8 cellular contexts compared by ENCODE assay signal in the genomic region with DNA sequence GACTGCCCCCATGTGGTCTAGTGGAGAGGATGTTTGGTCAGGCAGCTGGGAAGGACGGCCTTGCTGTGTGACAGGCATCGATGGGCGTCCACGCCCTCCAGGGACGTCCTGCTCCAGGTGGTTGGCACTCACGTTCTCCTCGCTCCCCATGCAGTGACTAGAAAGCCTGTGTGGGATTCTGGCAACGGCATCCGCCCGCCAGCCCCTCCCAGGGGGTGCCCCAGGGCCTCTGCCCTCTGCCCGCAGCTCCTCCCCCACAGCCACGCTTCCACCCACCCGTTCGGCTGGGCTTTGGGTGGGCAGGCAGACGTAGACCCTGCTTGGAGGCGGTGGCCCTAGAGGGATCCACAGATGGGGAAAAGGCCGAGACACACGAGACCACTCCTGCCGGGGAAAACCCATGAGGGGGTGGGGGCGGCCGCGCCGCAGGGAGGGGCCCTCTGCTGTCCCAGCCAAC. TPM values are rescaled to one million over a fixed set of nuclear protein-coding genes. Genes with fewer than 3 reads are reported as not detected.
DNase-seq lines count a peak whose midpoint lies in the region; ATAC-seq and TF ChIP-seq lines count a peak whose summit lies in the region.

No MANE protein-coding gene starts in this region.

- H3K9me3 Mint-ChIP-seq in activated T-cell treated with anti-CD3 and anti-CD28 coated beads, Interleukin-2, amount 50 U/mL, for 24 hours = no peaks in the 10 kb centered on the region
- H3K9me3 Mint-ChIP-seq in glutamatergic neuron (ENCODE audit: unreplicated experiment) = peaks cover 6% of the 10 kb centered on the region

- peaks cover 19% of the 10 kb centered on the region for H3K27me3 Mint-ChIP-seq in activated T-cell treated with anti-CD3 and anti-CD28 coated beads, Interleukin-2, amount 50 U/mL, for 24 hours
- H3K27me3 Mint-ChIP-seq in glutamatergic neuron (ENCODE audit: unreplicated experiment) = peaks cover 3% of the 10 kb centered on the region

- peak overlapping the region in 16 of 21 experiments; percentile 13 to 86 (median 61) for H3K27ac ChIP-seq in skin epidermis

- DNase-seq in DMS53 (lab: John Stamatoyannopoulos, UW) = peak; percentile 95
- peak; percentile 96 for DNase-seq in HuH-7.5 (ENCODE audit: low spot score)
- DNase-seq in activated T-cell treated with anti-CD3 and anti-CD28 coated beads, Interleukin-2, amount 50 U/mL, for 24 hours = peak; percentile 71
- peak; percentile 67 for DNase-seq in glutamatergic neuron
- no peak for DNase-seq in HK-2 (ENCODE audit: unreplicated experiment)
- no peak for DNase-seq in mucosa of gallbladder (ENCODE audit: low spot score)

- peak overlapping the region; percentile 68 for H3K4me3 Mint-ChIP-seq in activated T-cell treated with anti-CD3 and anti-CD28 coated beads, Interleukin-2, amount 50 U/mL, for 24 hours
- H3K4me3 Mint-ChIP-seq in glutamatergic neuron (ENCODE audit: unreplicated experiment) = no peak overlapping the region

- H3K36me3 Mint-ChIP-seq in activated T-cell treated with anti-CD3 and anti-CD28 coated beads, Interleukin-2, amount 50 U/mL, for 24 hours (ENCODE audit: low read depth) = peaks cover 43% of the 10 kb centered on the region
- no peaks in the 10 kb centered on the region for H3K36me3 Mint-ChIP-seq in glutamatergic neuron (ENCODE audit: unreplicated experiment)

- H3K4me3 ChIP-seq in skin epidermis = peak overlapping the region; percentile 25 to 47 (median 36)

- TF ChIP-seq CTCF in glutamatergic neuron (IDR thresholded peaks at IDR 0.05; ENCODE audit: partially characterized antibody, unreplicated experiment) = no peak

- peak; percentile 8 for ATAC-seq in GM19468 (IDR thresholded peaks at IDR 0.05; ENCODE audit: extremely low read depth, unreplicated experiment)

- H3K27ac Mint-ChIP-seq in activated T-cell treated with anti-CD3 and anti-CD28 coated beads, Interleukin-2, amount 50 U/mL, for 24 hours = peak overlapping the region; percentile 47
- H3K27ac Mint-ChIP-seq in glutamatergic neuron (ENCODE audit: unreplicated experiment) = no peak overlapping the region

- H3K4me1 Mint-ChIP-seq in activated T-cell treated with anti-CD3 and anti-CD28 coated beads, Interleukin-2, amount 50 U/mL, for 24 hours (ENCODE audit: low read depth) = peaks cover 50% of the 10 kb centered on the region
- peaks cover 8% of the 10 kb centered on the region for H3K4me1 Mint-ChIP-seq in glutamatergic neuron (ENCODE audit: low read depth, unreplicated experiment)

RNA-seq across cellular contexts. Expression of a gene that starts 4.7 kb away (rescaled TPM):
- not detected for total RNA-seq in glutamatergic neuron (ENCODE audit: unreplicated experiment)
- total RNA-seq in mucosa of gallbladder = not detected

RNA-seq across cellular contexts. Expression of a gene that starts 17.1 kb away (rescaled TPM):
- total RNA-seq in glutamatergic neuron (ENCODE audit: unreplicated experiment) = 28.7 TPM
- 271 TPM for total RNA-seq in mucosa of gallbladder

RNA-seq across cellular contexts. Expression of a gene that starts 29.2 kb away (rescaled TPM):
- 227 TPM for total RNA-seq in glutamatergic neuron (ENCODE audit: unreplicated experiment)
- total RNA-seq in mucosa of gallbladder = 126 TPM

RNA-seq across cellular contexts. Expression of a gene that starts 52.6 kb away (rescaled TPM):
- total RNA-seq in glutamatergic neuron (ENCODE audit: unreplicated experiment) (not detected), mucosa of gallbladder (1.9 TPM)

Comparison
In these comparisons a context has a peak if more than half of its experiments do, and no peak if none do; other contexts are left out.
1. DNase-seq: peak in DMS53 (single experiment), HuH-7.5 (single experiment), activated T-cell treated with anti-CD3 and anti-CD28 coated beads, Interleukin-2, amount 50 U/mL, for 24 hours (single experiment) and glutamatergic neuron (single experiment); none in HK-2 (single experiment) and mucosa of gallbladder (single experiment).